In the genomic region with DNA sequence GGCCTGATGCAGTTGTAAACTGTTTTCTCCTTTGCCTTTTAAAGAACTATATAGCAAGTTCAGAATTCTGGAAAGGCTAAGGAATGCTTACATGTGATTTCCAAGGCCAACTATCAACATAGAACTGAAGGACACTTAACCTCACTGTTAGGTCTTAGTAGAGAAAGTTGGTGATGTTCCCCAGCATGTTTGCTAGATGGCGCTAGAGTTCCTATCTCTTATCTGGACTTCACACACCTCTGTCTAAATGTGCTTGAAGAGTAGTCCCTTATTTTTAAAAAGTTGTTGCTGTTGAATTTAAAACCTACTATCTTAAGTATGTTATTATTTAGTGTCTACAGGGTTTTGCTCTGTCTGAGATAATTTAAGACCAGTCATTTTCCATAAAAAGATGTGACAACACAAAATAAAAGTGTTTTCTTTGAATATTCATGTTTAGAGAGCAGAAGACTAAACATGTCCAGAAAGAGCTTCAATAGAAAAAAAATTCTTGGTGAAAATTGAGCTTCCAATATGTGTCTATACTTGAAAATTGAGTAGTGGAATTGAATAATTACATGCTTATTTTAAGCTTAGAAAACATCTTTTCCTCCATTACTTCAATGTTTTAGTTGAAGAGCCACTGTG, we compare ENCODE assay signal across 8 cellular contexts.
DNase-seq lines count a peak whose midpoint lies in the region; ATAC-seq and TF ChIP-seq lines count a peak whose summit lies in the region.

No MANE protein-coding gene starts in this region.

- TF ChIP-seq CTCF in BE2C (IDR thresholded peaks at IDR 0.05; ENCODE audit: low read depth, low read length) (peak; percentile 90), fibroblast of mammary gland (conservative IDR thresholded peaks at IDR 0.05; ENCODE audit: control insufficient read depth, insufficient read depth, low read depth, low read length) (peak; percentile 48)

- peaks cover 5% of the 10 kb centered on the region; the same call in 1 of the 2 replicates for H3K4me1 ChIP-seq in BE2C

- H3K27me3 ChIP-seq in BE2C, result no peaks in the 10 kb centered on the region

- ATAC-seq in GM19372 (IDR thresholded peaks at IDR 0.05; ENCODE audit: low read depth, unreplicated experiment), result peak; percentile 64
- no peak for ATAC-seq in left lobe of liver
- ATAC-seq in HG03025 (IDR thresholded peaks at IDR 0.05; ENCODE audit: low FRiP score, unreplicated experiment), result no peak

- no peaks in the 10 kb centered on the region for H3K9me3 ChIP-seq in BE2C

- peak; percentile 39 for DNase-seq in BE2C
- DNase-seq in NCI-H460 (ENCODE audit: extremely low read depth, low read depth), result peak; percentile 14
- DNase-seq in fibroblast of mammary gland (ENCODE audit: low read depth), result peak; percentile 15
- DNase-seq in left lobe of liver (ENCODE audit: low spot score), result no peak
- no peak for DNase-seq in mucosa of gallbladder (ENCODE audit: low spot score)
- DNase-seq in GM19238 (ENCODE audit: insufficient read length, low spot score), result no peak

- H3K4me3 ChIP-seq in BE2C (ENCODE audit: low read depth, low read length) (no peak overlapping the region), fibroblast of mammary gland (ENCODE audit: control insufficient read depth, low read depth, low read length) (no peak overlapping the region)

- no peaks in the 10 kb centered on the region for H3K36me3 ChIP-seq in BE2C

Comparison
In these comparisons a context has a peak if more than half of its experiments do, and no peak if none do; other contexts are left out.
1. DNase-seq: peak in BE2C (single experiment), NCI-H460 (single experiment) and fibroblast of mammary gland (single experiment); none in left lobe of liver (single experiment), mucosa of gallbladder (single experiment) and GM19238 (single experiment).